In genomic region chr14:85423889-85424288, GRCh38 we compare ENCODE assay signal across 29 cellular contexts.
"Had no signal": no experiment of that assay in that cellular context is flagged by ENCODE, and none has a peak within 500 bp of the region (broad histone marks: within the 10 kb centered on the region; RNA-seq: fewer than 3 reads in every experiment).

No MANE protein-coding gene starts in this region.

- DNase-seq: activated B cell treated with CpG ODN at 0.5 μM for 24 hours; activated CD4-positive, alpha-beta memory T cell treated with anti-CD3 and anti-CD28 coated beads for 36 hours; activated CD4-positive, alpha-beta T cell treated with anti-CD3 and anti-CD28 coated beads for 36 hours; activated CD4-positive, alpha-beta T cell treated with anti-CD3 and anti-CD28 coated beads, Interleukin-2, amount 10 ng/mL, durations not matched to agents 24 days and 14 days; activated CD4-positive, CD25-positive, alpha-beta regulatory T cell treated with anti-CD3 and anti-CD28 coated beads, Interleukin-2, amount 50 U/mL, for 72 hours; activated CD8-positive, alpha-beta memory T cell treated with anti-CD3 and anti-CD28 coated beads, Interleukin-2, amount 10 ng/mL, durations not matched to agents 7 days and 5 days; activated CD8-positive, alpha-beta memory T cell treated with anti-CD3 and anti-CD28 coated beads, Interleukin-2, amount 50 U/mL, for 4 hours; activated CD8-positive, alpha-beta T cell treated with anti-CD3 and anti-CD28 coated beads, Interleukin-2, amount 10 ng/mL, durations not matched to agents 7 days and 5 days; activated effector memory CD4-positive, alpha-beta T cell treated with anti-CD3 and anti-CD28 coated beads, Interleukin-2, amount 50 U/mL, for 16 hours; activated naive CD4-positive, alpha-beta T cell treated with anti-CD3 and anti-CD28 coated beads for 36 hours; activated naive CD8-positive, alpha-beta T cell treated with anti-CD3 and anti-CD28 coated beads for 36 hours; activated naive CD8-positive, alpha-beta T cell treated with anti-CD3 and anti-CD28 coated beads, Interleukin-2, amount 50 U/mL, for 24 hours; activated T-cell treated with anti-CD3 and anti-CD28 coated beads, Interleukin-2, amount 50 U/mL, for 1 hour; activated T-cell treated with anti-CD3 and anti-CD28 coated beads, Interleukin-2, amount 50 U/mL, for 48 hours; adrenal gland; amygdala; aorta; body of pancreas; dorsolateral prefrontal cortex; effector memory CD4-positive, alpha-beta T cell; endodermal cell; foreskin fibroblast; gastrocnemius medialis; glutamatergic neuron; T-helper 1 cell; T-helper 17 cell; T1000; WERI-Rb-1 had no signal

- ATAC-seq: activated CD4-positive, alpha-beta T cell treated with anti-CD3 and anti-CD28 coated beads for 36 hours; activated CD8-positive, alpha-beta memory T cell treated with anti-CD3 and anti-CD28 coated beads, Interleukin-2, amount 10 ng/mL, durations not matched to agents 7 days and 5 days; activated CD8-positive, alpha-beta T cell treated with anti-CD3 and anti-CD28 coated beads, Interleukin-2, amount 10 ng/mL, durations not matched to agents 7 days and 5 days; activated naive CD8-positive, alpha-beta T cell treated with anti-CD3 and anti-CD28 coated beads, Interleukin-2, amount 50 U/mL, for 24 hours; body of pancreas; gastrocnemius medialis; T-helper 17 cell had no signal

- H3K9me3 ChIP-seq: adrenal gland, body of pancreas, gastrocnemius medialis had no signal

- H3K27me3 ChIP-seq: adrenal gland, body of pancreas, gastrocnemius medialis had no signal

- H3K4me1 ChIP-seq: adrenal gland, gastrocnemius medialis had no signal

- H3K4me3 ChIP-seq: adrenal gland, body of pancreas, coronary artery, dorsolateral prefrontal cortex, gastrocnemius medialis had no signal

- H3K36me3 ChIP-seq: adrenal gland, gastrocnemius medialis, WERI-Rb-1 had no signal

- H3K27ac ChIP-seq: adrenal gland, body of pancreas, coronary artery, dorsolateral prefrontal cortex, gastrocnemius medialis, WERI-Rb-1 had no signal
